Comparison of ENCODE assay signal across 8 cellular contexts in the genomic region with DNA sequence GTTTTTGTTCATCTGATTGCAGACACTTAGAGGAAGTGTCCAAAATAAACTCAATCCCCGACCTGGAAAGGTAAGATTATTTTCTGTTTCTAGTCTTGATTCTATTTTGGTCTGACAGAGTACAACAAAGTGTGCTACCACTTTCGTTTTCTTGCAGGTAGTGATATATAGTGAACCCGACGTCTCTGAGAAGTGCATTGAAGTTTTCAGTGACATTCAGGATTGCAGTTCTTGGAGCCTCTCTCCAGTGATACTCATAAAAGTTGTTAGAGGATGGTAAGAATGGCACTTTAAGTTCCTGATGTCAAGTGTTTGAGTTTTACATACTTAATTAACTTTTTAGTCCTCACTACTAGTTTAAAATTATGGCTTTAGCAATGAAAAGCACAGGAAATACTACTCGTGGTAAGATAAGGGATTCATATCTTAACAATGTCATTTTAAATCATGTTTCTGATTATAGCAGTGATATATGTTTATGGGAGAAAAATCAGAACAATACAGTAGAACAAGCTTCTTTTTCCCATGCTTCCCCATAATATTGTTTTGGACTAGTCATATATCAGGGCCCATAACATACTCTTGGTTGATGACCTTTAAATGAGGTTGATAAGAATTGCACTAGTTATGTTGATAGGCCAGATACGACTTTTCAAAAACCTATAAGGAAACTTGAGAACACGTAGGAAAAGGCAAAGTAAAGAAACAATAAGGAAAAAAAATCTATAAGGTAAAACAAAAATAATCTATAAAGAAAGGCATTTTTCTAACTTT.
DNase-seq lines count a peak whose midpoint lies in the region; ATAC-seq and TF ChIP-seq lines count a peak whose summit lies in the region.

No MANE protein-coding gene starts in this region.

- in situ Hi-C loops in brain microvascular endothelial cell (cut with HindIII; ENCODE audit: low pct_ligation_motif_present, low sequenced_read_pairs): no loop called here

- H3K4me1 ChIP-seq in esophagus muscularis mucosa: no peaks in the 10 kb centered on the region

- no peak for TF ChIP-seq EP300 in esophagus muscularis mucosa (IDR thresholded peaks at IDR 0.05)

- H3K27ac ChIP-seq in esophagus muscularis mucosa (replicated peaks in 1 of 4) (no peak overlapping the region), brain microvascular endothelial cell (no peak overlapping the region)

- peak; percentile 43 for ATAC-seq in GM21737 (IDR thresholded peaks at IDR 0.05; ENCODE audit: unreplicated experiment)

- H3K36me3 ChIP-seq in esophagus muscularis mucosa (no peaks in the 10 kb centered on the region), brain microvascular endothelial cell (replicated peaks) (no peaks in the 10 kb centered on the region)

- intact Hi-C loops in esophagus muscularis mucosa (cut with DNase I): no loop called here

- TF ChIP-seq CTCF in GM12864 (IDR thresholded peaks at IDR 0.05; ENCODE audit: low read depth, low read length, missing control alignments) (no peak), esophagus muscularis mucosa (IDR thresholded peaks at IDR 0.05) (no peak), brain microvascular endothelial cell (IDR thresholded peaks at IDR 0.05; ENCODE audit: low read depth, low read length, missing control alignments) (no peak)

- H3K9me3 ChIP-seq in esophagus muscularis mucosa: no peaks in the 10 kb centered on the region

- H3K27me3 ChIP-seq in esophagus muscularis mucosa (no peaks in the 10 kb centered on the region), brain microvascular endothelial cell (replicated peaks) (no peaks in the 10 kb centered on the region)

- H3K4me3 ChIP-seq in GM12864 (ENCODE audit: low read depth, low read length): peak overlapping the region; percentile 48; the same call in 1 of the 2 replicates
- H3K4me3 ChIP-seq in esophagus muscularis mucosa: peak overlapping the region in 3 of 4 donors; percentile 3 to 35 (median 7)
- H3K4me3 ChIP-seq in brain microvascular endothelial cell (ENCODE audit: low read depth, low read length): no peak overlapping the region

- peak; percentile 64 for DNase-seq in GM12864 (ENCODE audit: low read depth)
- DNase-seq in M059J (ENCODE audit: low read depth): peak; percentile 65
- DNase-seq in esophagus muscularis mucosa (ENCODE audit: extremely low spot score): no peak
- no peak for DNase-seq in globus pallidus (ENCODE audit: low spot score)
- DNase-seq in brain microvascular endothelial cell: no peak
- DNase-seq in anterior cingulate cortex (lab: John Stamatoyannopoulos, UW): no peak
- DNase-seq in AML-193 (lab: John Stamatoyannopoulos, UW): no peak

- TF ChIP-seq POLR2A in esophagus muscularis mucosa (IDR thresholded peaks at IDR 0.05; ENCODE audit: low read depth): no peak

- WGBS in esophagus muscularis mucosa: 61% methylated on average over 7 of the region's 7 CpGs

Comparison
In these comparisons a context has a peak if more than half of its experiments do, and no peak if none do; other contexts are left out.
1. DNase-seq: peak in GM12864 (single experiment) and M059J (single experiment); none in esophagus muscularis mucosa (single experiment), globus pallidus (single experiment), brain microvascular endothelial cell (single experiment), anterior cingulate cortex (0 of 58) and AML-193 (0 of 2).